9 cellular contexts compared by ENCODE assay signal in genomic region chr9:92770005-92770995, GRCh38. TPM values are rescaled to one million over a fixed set of nuclear protein-coding genes. Genes with fewer than 3 reads are reported as not detected.
DNase-seq lines count a peak whose midpoint lies in the region; TF ChIP-seq lines count a peak whose summit lies in the region.
"Had no signal": no experiment of that assay in that cellular context is flagged by ENCODE, and none has a peak within 500 bp of the region (broad histone marks: within the 10 kb centered on the region; RNA-seq: fewer than 3 reads in every experiment).

No MANE protein-coding gene starts in this region.

- peak overlapping the region; percentile 69 for H3K27ac Mint-ChIP-seq in activated naive CD4-positive, alpha-beta T cell treated with anti-CD3 and anti-CD28 coated beads, Interleukin-2, amount 50 U/mL, for 24 hours

- no peaks in the 10 kb centered on the region for H3K27me3 Mint-ChIP-seq in activated naive CD4-positive, alpha-beta T cell treated with anti-CD3 and anti-CD28 coated beads, Interleukin-2, amount 50 U/mL, for 24 hours

- no peak for TF ChIP-seq CTCF in dorsolateral prefrontal cortex (IDR thresholded peaks at IDR 0.05 in 54 of 56, conservative IDR thresholded peaks at IDR 0.05 in 2 of 56; ENCODE audit: low read depth in 1 of 56, partially characterized antibody in 56 of 56)

- WGBS in urinary bladder: 52% methylated on average over 9 of the region's 9 CpGs

- H3K27ac ChIP-seq in urinary bladder (ENCODE audit: low read depth) (peak overlapping the region; percentile 13), dorsolateral prefrontal cortex (peak overlapping the region in 1 of 59 donors; percentile 38)

- no peak overlapping the region for H3K4me3 ChIP-seq in urinary bladder (ENCODE audit: low read depth, low read length)
- H3K4me3 ChIP-seq in dorsolateral prefrontal cortex: no peak overlapping the region

- H3K4me1 Mint-ChIP-seq in activated naive CD4-positive, alpha-beta T cell treated with anti-CD3 and anti-CD28 coated beads, Interleukin-2, amount 50 U/mL, for 24 hours: peaks cover 29% of the 10 kb centered on the region

- no peaks in the 10 kb centered on the region for H3K36me3 Mint-ChIP-seq in activated naive CD4-positive, alpha-beta T cell treated with anti-CD3 and anti-CD28 coated beads, Interleukin-2, amount 50 U/mL, for 24 hours

- H3K4me3 Mint-ChIP-seq in activated naive CD4-positive, alpha-beta T cell treated with anti-CD3 and anti-CD28 coated beads, Interleukin-2, amount 50 U/mL, for 24 hours: no peak overlapping the region

- no peaks in the 10 kb centered on the region for H3K27me3 ChIP-seq in dorsolateral prefrontal cortex

- H3K9me3 Mint-ChIP-seq in activated naive CD4-positive, alpha-beta T cell treated with anti-CD3 and anti-CD28 coated beads, Interleukin-2, amount 50 U/mL, for 24 hours: no peaks in the 10 kb centered on the region

- DNase-seq in activated naive CD4-positive, alpha-beta T cell treated with anti-CD3 and anti-CD28 coated beads, Interleukin-2, amount 50 U/mL, for 16 hours: no peak
- DNase-seq in OCI-M2 (lab: John Stamatoyannopoulos, UW; ENCODE audit: unreplicated experiment): peak; percentile 37
- peak; percentile 76 for DNase-seq in germinal center (ENCODE audit: low spot score)
- no peak for DNase-seq in dorsolateral prefrontal cortex
- DNase-seq in NCI-H446 (lab: John Stamatoyannopoulos, UW): no peak
- no peak for DNase-seq in NCI-H2029 treated with DMSO at 0.1 percent for 48 hours (lab: John Stamatoyannopoulos, UW)
- DNase-seq: left cardiac atrium had no signal

- no peaks in the 10 kb centered on the region for H3K4me1 ChIP-seq in urinary bladder (ENCODE audit: insufficient read depth)

- H3K36me3 ChIP-seq in urinary bladder (ENCODE audit: insufficient read depth): no peaks in the 10 kb centered on the region

- intact Hi-C loops in dorsolateral prefrontal cortex (cut with DNase I): no loop called here

RNA-seq across cellular contexts. Expression of gene BICD2, which starts 5.7 kb away (rescaled TPM):
- total RNA-seq in urinary bladder (32.9 TPM), dorsolateral prefrontal cortex (10 to 100 TPM; 26.3 to 38.7 (median 32.4) TPM)
- polyA plus RNA-seq in urinary bladder: 30.4 TPM

Comparison
In these comparisons a context has a peak if more than half of its experiments do, and no peak if none do; other contexts are left out.
1. DNase-seq: peak in OCI-M2 (single experiment) and germinal center (single experiment); none in activated naive CD4-positive, alpha-beta T cell treated with anti-CD3 and anti-CD28 coated beads, Interleukin-2, amount 50 U/mL, for 16 hours (single experiment), dorsolateral prefrontal cortex (0 of 10), NCI-H446 (0 of 2) and NCI-H2029 treated with DMSO at 0.1 percent for 48 hours (single experiment).